Comparison of ENCODE assay signal across 1 cellular context in the genomic region with DNA sequence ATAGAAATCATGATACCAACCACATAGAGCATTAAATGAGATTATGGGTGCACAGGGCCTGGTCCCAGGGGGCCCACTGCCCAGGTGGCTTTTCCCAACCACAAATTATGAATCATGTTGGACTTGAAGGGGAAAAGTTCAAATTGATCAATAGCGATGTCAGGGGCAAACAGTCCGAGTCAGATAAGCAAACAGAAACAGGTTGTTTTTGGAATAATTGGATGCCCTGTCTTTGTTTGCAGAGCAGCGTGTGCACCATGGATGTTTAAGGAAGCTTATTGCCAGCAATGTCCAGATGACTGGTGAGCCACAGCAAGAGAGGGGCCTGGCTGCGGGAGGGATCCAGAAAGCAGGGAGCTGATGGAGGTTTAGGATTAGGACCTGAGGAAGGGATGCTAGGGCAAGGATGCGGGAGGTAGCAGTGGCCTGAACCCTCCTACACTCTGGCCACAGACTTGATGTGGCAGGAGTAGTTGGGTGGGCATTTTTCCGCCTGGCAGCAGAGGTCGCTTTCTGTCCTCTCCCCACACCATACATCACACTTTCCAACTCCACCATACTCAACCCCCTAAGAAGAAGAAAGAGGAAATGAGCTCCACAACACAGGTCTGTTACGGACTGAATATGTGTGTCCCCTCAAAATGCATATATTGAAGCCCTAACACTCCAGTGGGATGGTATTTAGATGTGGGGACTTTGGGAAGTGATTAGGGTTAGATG.
TF ChIP-seq lines count a peak whose summit lies in the region.

No MANE protein-coding gene starts in this region.

TF ChIP-seq in HepG2, 621 proteins besides CTCF, POLR2A, EP300 and RAD21 (continued from another document and continues in another):
- TF ChIP-seq JUND (CRISPR knock-in tag; IDR thresholded peaks at IDR 0.05) (peak; percentile 79; the same call in 1 of the 2 replicates), RCOR2 (CRISPR knock-in tag; IDR thresholded peaks at IDR 0.05) (peak; percentile 57; the same call in 1 of the 2 replicates), HOXA3 (CRISPR knock-in tag; IDR thresholded peaks at IDR 0.05) (no peak), MAZ (IDR thresholded peaks at IDR 0.05; ENCODE audit: borderline replicate concordance, low read depth, low read length) (no peak), MAZ (CRISPR knock-in tag; IDR thresholded peaks at IDR 0.05; ENCODE audit: low read depth) (no peak), MIER3 (CRISPR knock-in tag; IDR thresholded peaks at IDR 0.05; ENCODE audit: borderline replicate concordance) (peak; percentile 51; the same call in 1 of the 2 replicates), ZFP62 (CRISPR knock-in tag; IDR thresholded peaks at IDR 0.05) (no peak), GATAD2A (CRISPR knock-in tag; IDR thresholded peaks at IDR 0.05) (peak; percentile 80), DR1 (CRISPR knock-in tag; IDR thresholded peaks at IDR 0.05) (no peak), SOX6 (IDR thresholded peaks at IDR 0.05) (no peak), SOX6 (CRISPR knock-in tag; IDR thresholded peaks at IDR 0.05) (peak; percentile 84), RERE (CRISPR knock-in tag; IDR thresholded peaks at IDR 0.05; ENCODE audit: low read depth) (peak; percentile 78), ZNF564 (CRISPR knock-in tag; IDR thresholded peaks at IDR 0.05) (no peak), FOSL1 (CRISPR knock-in tag; IDR thresholded peaks at IDR 0.05; ENCODE audit: borderline replicate concordance) (peak; percentile 63; the same call in 1 of the 2 replicates), ZNF260 (CRISPR knock-in tag; IDR thresholded peaks at IDR 0.05; ENCODE audit: borderline replicate concordance, low read depth) (no peak), ZSCAN12 (CRISPR knock-in tag; IDR thresholded peaks at IDR 0.05) (no peak), LCORL (IDR thresholded peaks at IDR 0.05) (no peak), LCORL (CRISPR knock-in tag; IDR thresholded peaks at IDR 0.05) (peak; percentile 86), FOXA3 (CRISPR knock-in tag; IDR thresholded peaks at IDR 0.05) (peak; percentile 77), ZNF280B (CRISPR knock-in tag; IDR thresholded peaks at IDR 0.05; ENCODE audit: borderline replicate concordance) (no peak), MEIS2 (CRISPR knock-in tag; IDR thresholded peaks at IDR 0.05) (no peak), GABPB1 (CRISPR knock-in tag; IDR thresholded peaks at IDR 0.05) (no peak), RBM39 (IDR thresholded peaks at IDR 0.05; ENCODE audit: low read depth, low read length, poor library complexity, severe bottlenecking) (no peak), ZNF317 (CRISPR knock-in tag; IDR thresholded peaks at IDR 0.05) (no peak), ZNF770 (CRISPR knock-in tag; IDR thresholded peaks at IDR 0.05) (no peak), MYC (CRISPR knock-in tag; IDR thresholded peaks at IDR 0.05; ENCODE audit: borderline replicate concordance) (no peak), ZNF562 (CRISPR knock-in tag; IDR thresholded peaks at IDR 0.05; ENCODE audit: borderline replicate concordance) (no peak), THAP11 (CRISPR knock-in tag; IDR thresholded peaks at IDR 0.05) (0 out of 2 replicates have a peak, but pooled peaks have one; percentile 39), KMT2A (CRISPR knock-in tag; IDR thresholded peaks at IDR 0.05) (no peak), ZNF296 (CRISPR knock-in tag; conservative IDR thresholded peaks at IDR 0.05) (no peak), FOXJ3 (CRISPR knock-in tag; IDR thresholded peaks at IDR 0.05; ENCODE audit: borderline replicate concordance) (no peak), TFAP4 (IDR thresholded peaks at IDR 0.05; ENCODE audit: borderline replicate concordance, low read depth) (0 out of 2 replicates have a peak, but pooled peaks have one; percentile 10), DNMT3B (CRISPR knock-in tag; conservative IDR thresholded peaks at IDR 0.05) (no peak), FOSL2 (CRISPR knock-in tag; IDR thresholded peaks at IDR 0.05) (peak; percentile 95), NFE2L1 (CRISPR knock-in tag; IDR thresholded peaks at IDR 0.05; ENCODE audit: borderline replicate concordance) (no peak), SALL2 (CRISPR knock-in tag; IDR thresholded peaks at IDR 0.05) (no peak), PRPF4 (IDR thresholded peaks at IDR 0.05; ENCODE audit: low read depth, low read length, poor library complexity, severe bottlenecking) (no peak), HDAC6 (IDR thresholded peaks at IDR 0.05; ENCODE audit: low read depth, low read length) (no peak), ZNF567 (CRISPR knock-in tag; IDR thresholded peaks at IDR 0.05; ENCODE audit: borderline replicate concordance) (no peak), SKI (IDR thresholded peaks at IDR 0.05; ENCODE audit: partially characterized antibody) (peak; percentile 51), MLLT10 (CRISPR knock-in tag; IDR thresholded peaks at IDR 0.05) (no peak), MAF1 (CRISPR knock-in tag; IDR thresholded peaks at IDR 0.05; ENCODE audit: borderline replicate concordance) (no peak), ZNF773 (CRISPR knock-in tag; IDR thresholded peaks at IDR 0.05; ENCODE audit: borderline replicate concordance) (no peak), POGZ (CRISPR knock-in tag; IDR thresholded peaks at IDR 0.05) (peak; percentile 37; the same call in 1 of the 2 replicates), ZMYM2 (CRISPR knock-in tag; IDR thresholded peaks at IDR 0.05) (no peak), RAD51 (IDR thresholded peaks at IDR 0.05; ENCODE audit: borderline replicate concordance) (no peak), MTF2 (CRISPR knock-in tag; IDR thresholded peaks at IDR 0.05; ENCODE audit: borderline replicate concordance) (no peak), TBL1XR1 (IDR thresholded peaks at IDR 0.05; ENCODE audit: borderline replicate concordance, low read length, partially characterized antibody) (peak; percentile 25), ZNF292 (CRISPR knock-in tag; IDR thresholded peaks at IDR 0.05; ENCODE audit: borderline replicate concordance, low read depth) (no peak), ATF4 (CRISPR knock-in tag; IDR thresholded peaks at IDR 0.05) (no peak)
- TF ChIP-seq, protein P1, sequence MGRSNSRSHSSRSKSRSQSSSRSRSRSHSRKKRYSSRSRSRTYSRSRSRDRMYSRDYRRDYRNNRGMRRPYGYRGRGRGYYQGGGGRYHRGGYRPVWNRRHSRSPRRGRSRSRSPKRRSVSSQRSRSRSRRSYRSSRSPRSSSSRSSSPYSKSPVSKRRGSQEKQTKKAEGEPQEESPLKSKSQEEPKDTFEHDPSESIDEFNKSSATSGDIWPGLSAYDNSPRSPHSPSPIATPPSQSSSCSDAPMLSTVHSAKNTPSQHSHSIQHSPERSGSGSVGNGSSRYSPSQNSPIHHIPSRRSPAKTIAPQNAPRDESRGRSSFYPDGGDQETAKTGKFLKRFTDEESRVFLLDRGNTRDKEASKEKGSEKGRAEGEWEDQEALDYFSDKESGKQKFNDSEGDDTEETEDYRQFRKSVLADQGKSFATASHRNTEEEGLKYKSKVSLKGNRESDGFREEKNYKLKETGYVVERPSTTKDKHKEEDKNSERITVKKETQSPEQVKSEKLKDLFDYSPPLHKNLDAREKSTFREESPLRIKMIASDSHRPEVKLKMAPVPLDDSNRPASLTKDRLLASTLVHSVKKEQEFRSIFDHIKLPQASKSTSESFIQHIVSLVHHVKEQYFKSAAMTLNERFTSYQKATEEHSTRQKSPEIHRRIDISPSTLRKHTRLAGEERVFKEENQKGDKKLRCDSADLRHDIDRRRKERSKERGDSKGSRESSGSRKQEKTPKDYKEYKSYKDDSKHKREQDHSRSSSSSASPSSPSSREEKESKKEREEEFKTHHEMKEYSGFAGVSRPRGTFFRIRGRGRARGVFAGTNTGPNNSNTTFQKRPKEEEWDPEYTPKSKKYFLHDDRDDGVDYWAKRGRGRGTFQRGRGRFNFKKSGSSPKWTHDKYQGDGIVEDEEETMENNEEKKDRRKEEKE (IDR thresholded peaks at IDR 0.05), result no peak
- TF ChIP-seq, protein P2, sequence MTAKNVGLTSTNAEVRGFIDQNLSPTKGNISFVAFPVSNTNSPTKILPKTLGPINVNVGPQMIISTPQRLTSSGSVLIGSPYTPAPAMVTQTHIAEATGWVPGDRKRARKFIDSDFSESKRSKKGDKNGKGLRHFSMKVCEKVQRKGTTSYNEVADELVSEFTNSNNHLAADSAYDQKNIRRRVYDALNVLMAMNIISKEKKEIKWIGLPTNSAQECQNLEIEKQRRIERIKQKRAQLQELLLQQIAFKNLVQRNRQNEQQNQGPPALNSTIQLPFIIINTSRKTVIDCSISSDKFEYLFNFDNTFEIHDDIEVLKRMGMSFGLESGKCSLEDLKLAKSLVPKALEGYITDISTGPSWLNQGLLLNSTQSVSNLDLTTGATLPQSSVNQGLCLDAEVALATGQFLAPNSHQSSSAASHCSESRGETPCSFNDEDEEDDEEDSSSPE (CRISPR knock-in tag; IDR thresholded peaks at IDR 0.05), result no peak
- TF ChIP-seq, protein P3, sequence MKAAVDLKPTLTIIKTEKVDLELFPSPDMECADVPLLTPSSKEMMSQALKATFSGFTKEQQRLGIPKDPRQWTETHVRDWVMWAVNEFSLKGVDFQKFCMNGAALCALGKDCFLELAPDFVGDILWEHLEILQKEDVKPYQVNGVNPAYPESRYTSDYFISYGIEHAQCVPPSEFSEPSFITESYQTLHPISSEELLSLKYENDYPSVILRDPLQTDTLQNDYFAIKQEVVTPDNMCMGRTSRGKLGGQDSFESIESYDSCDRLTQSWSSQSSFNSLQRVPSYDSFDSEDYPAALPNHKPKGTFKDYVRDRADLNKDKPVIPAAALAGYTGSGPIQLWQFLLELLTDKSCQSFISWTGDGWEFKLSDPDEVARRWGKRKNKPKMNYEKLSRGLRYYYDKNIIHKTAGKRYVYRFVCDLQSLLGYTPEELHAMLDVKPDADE (CRISPR knock-in tag; IDR thresholded peaks at IDR 0.05), result no peak
